8 cellular contexts compared by ENCODE assay signal in genomic region chr15:74396445-74397238, GRCh38. TPM values are rescaled to one million over a fixed set of nuclear protein-coding genes. Genes with fewer than 3 reads are reported as not detected.
DNase-seq lines count a peak whose midpoint lies in the region; ATAC-seq and TF ChIP-seq lines count a peak whose summit lies in the region.

No MANE protein-coding gene starts in this region.

- TF ChIP-seq POLR2A in GM19193 (IDR thresholded peaks at IDR 0.05; ENCODE audit: extremely low read depth, insufficient read depth, insufficient read length) (peak; percentile 54), IMR-90 (IDR thresholded peaks at IDR 0.05; ENCODE audit: low read depth, low read length) (no peak; the same call in 1 of the 2 replicates)

- H2BK20ac ChIP-seq in IMR-90 (ENCODE audit: low read depth, low read length): peak overlapping the region; percentile 35; the same call in 1 of the 2 replicates

- no peaks in the 10 kb centered on the region for H3K9me3 Mint-ChIP-seq in naive thymus-derived CD4-positive, alpha-beta T cell

- H2AK5ac ChIP-seq in IMR-90 (ENCODE audit: low read depth, low read length): peak overlapping the region; percentile 92

- H4K20me1 ChIP-seq in IMR-90 (ENCODE audit: insufficient read depth, low read length): no peaks in the 10 kb centered on the region

- in situ Hi-C loops in IMR-90 (cut with MboI; ENCODE audit: low sequenced_read_pairs): no loop called here

- ATAC-seq in IMR-90 (ENCODE audit: low read depth): peak; percentile 18; the same call in 1 of the 2 replicates
- peak; percentile 72 for ATAC-seq in naive thymus-derived CD4-positive, alpha-beta T cell

- peak overlapping the region; percentile 96 for H3K4ac ChIP-seq in IMR-90 (ENCODE audit: low read depth, low read length)

- H3K4me2 ChIP-seq in IMR-90 (ENCODE audit: low read depth, low read length): no peak overlapping the region

- H4K8ac ChIP-seq in IMR-90 (ENCODE audit: low read depth in 2 of 2, low read length in 2 of 2): peak overlapping the region; percentile 76 to 89

- H3K9me1 ChIP-seq in IMR-90 (ENCODE audit: insufficient read depth, low read length): peaks cover 36% of the 10 kb centered on the region

- H3K4me1 ChIP-seq in IMR-90 (ENCODE audit: control insufficient read depth, insufficient read depth, low read length): peaks cover 47% of the 10 kb centered on the region
- H3K4me1 ChIP-seq in naive thymus-derived CD4-positive, alpha-beta T cell (ENCODE audit: control insufficient read depth in 2 of 2, insufficient read depth in 2 of 2, low read length in 2 of 2): peaks cover 21 to 39% of the 10 kb centered on the region in 2 donors
- H3K4me1 ChIP-seq in effector memory CD4-positive, alpha-beta T cell (ENCODE audit: control insufficient read depth, insufficient read depth, low read length, poor library complexity, severe bottlenecking): peaks cover 8% of the 10 kb centered on the region

- intact Hi-C loops in IMR-90 (cut with micrococcal nuclease): no loop called here
- intact Hi-C loops in naive thymus-derived CD4-positive, alpha-beta T cell (cut with micrococcal nuclease): no loop called here

- CTCF ChIA-PET in IMR-90 (lab: Yijun Ruan, JAX): no interaction called here
- CTCF ChIA-PET in naive thymus-derived CD4-positive, alpha-beta T cell (lab: Charles Lee): no interaction called here

- H3K36me3 ChIP-seq in IMR-90 (ENCODE audit: control insufficient read depth, insufficient read depth, low read length): no peaks in the 10 kb centered on the region
- no peaks in the 10 kb centered on the region for H3K36me3 ChIP-seq in naive thymus-derived CD4-positive, alpha-beta T cell (ENCODE audit: control insufficient read depth in 2 of 3, insufficient read depth in 3 of 3, low read length in 3 of 3)
- no peaks in the 10 kb centered on the region for H3K36me3 ChIP-seq in effector memory CD4-positive, alpha-beta T cell (ENCODE audit: control insufficient read depth, insufficient read depth, low read length)

- H3K27me3 ChIP-seq in IMR-90 (ENCODE audit: control insufficient read depth, insufficient read depth, low read length): no peaks in the 10 kb centered on the region
- H3K27me3 ChIP-seq in naive thymus-derived CD4-positive, alpha-beta T cell (ENCODE audit: control insufficient read depth in 2 of 2, insufficient read depth in 2 of 2, low read length in 2 of 2): no peaks in the 10 kb centered on the region
- H3K27me3 ChIP-seq in effector memory CD4-positive, alpha-beta T cell (replicated peaks; ENCODE audit: control insufficient read depth, insufficient read depth, low read length, poor library complexity, severe bottlenecking): no peaks in the 10 kb centered on the region

- H4K91ac ChIP-seq in IMR-90 (ENCODE audit: insufficient read depth, low read depth, low read length): peak overlapping the region; percentile 84

- H3K56ac ChIP-seq in IMR-90 (ENCODE audit: extremely low read depth, insufficient read depth, low read length): no peak overlapping the region

- dilution Hi-C loops in IMR-90 (cut with HindIII; ENCODE audit: low sequenced_read_pairs, unreplicated experiment): no loop called here

- no peaks in the 10 kb centered on the region for H3K36me3 Mint-ChIP-seq in naive thymus-derived CD4-positive, alpha-beta T cell

- H3K27me3 Mint-ChIP-seq in naive thymus-derived CD4-positive, alpha-beta T cell: no peaks in the 10 kb centered on the region

- peak overlapping the region; percentile 5; the same call in 1 of the 2 replicates for H3K18ac ChIP-seq in IMR-90 (ENCODE audit: low read depth, low read length)

- peaks cover 12 to 59% (median 37%) of the 10 kb centered on the region in 7 donors for H3K4me1 Mint-ChIP-seq in naive thymus-derived CD4-positive, alpha-beta T cell

- H3K23ac ChIP-seq in IMR-90 (ENCODE audit: low read depth, low read length): peak overlapping the region; percentile 36; the same call in 1 of the 2 replicates

- POLR2A ChIA-PET in IMR-90 (lab: Charles Lee; ENCODE audit: unreplicated experiment): no interaction called here
- POLR2A ChIA-PET in naive thymus-derived CD4-positive, alpha-beta T cell (lab: Charles Lee): no interaction called here

- peak overlapping the region; percentile 11; the same call in 1 of the 2 replicates for H3K27ac ChIP-seq in IMR-90 (ENCODE audit: insufficient read depth, low read length)
- H3K27ac ChIP-seq in naive thymus-derived CD4-positive, alpha-beta T cell (ENCODE audit: low read depth, low read length): no peak overlapping the region
- no peak overlapping the region for H3K27ac ChIP-seq in effector memory CD4-positive, alpha-beta T cell (ENCODE audit: insufficient read depth, low read length, poor library complexity, severe bottlenecking)

- DNase-seq in CD1c-positive myeloid dendritic cell (ENCODE audit: extremely low spot score): peak; percentile 93
- peak; percentile 89 for DNase-seq in IMR-90
- peak; percentile 77 to 79 for DNase-seq in activated T-cell treated with anti-CD3 and anti-CD28 coated beads, Interleukin-2, amount 50 U/mL, for 48 hours
- peak in 1 of 9 donors; percentile 68 for DNase-seq in naive thymus-derived CD4-positive, alpha-beta T cell
- no peak for DNase-seq in amniotic stem cell (lab: John Stamatoyannopoulos, UW)
- DNase-seq in effector memory CD4-positive, alpha-beta T cell: no peak
- no peak for DNase-seq in cerebellar nuclear complex (lab: John Stamatoyannopoulos, UW)

- H3K14ac ChIP-seq in IMR-90 (replicated peaks; ENCODE audit: low read depth, low read length): peak overlapping the region; percentile 14

- H3K79me1 ChIP-seq in IMR-90 (ENCODE audit: low read depth in 1 of 2, low read length in 2 of 2): peaks cover 0 to 30% of the 10 kb centered on the region in 2 experiments; a peak in 3 of 4 replicates

- peak overlapping the region; percentile 93 for H2BK5ac ChIP-seq in IMR-90 (ENCODE audit: low read depth, low read length, poor library complexity, severe bottlenecking)

- H4K5ac ChIP-seq in IMR-90 (ENCODE audit: low read depth, low read length): peak overlapping the region; percentile 87; the same call in 1 of the 2 replicates

- peak overlapping the region; percentile 97 for H2AK9ac ChIP-seq in IMR-90 (replicated peaks; ENCODE audit: low read depth, low read length, poor library complexity)

- no TSS peak for BruUV-seq in IMR-90 (replicated peaks; lab: Mats Ljungman, UMichigan)

- H2BK120ac ChIP-seq in IMR-90 (ENCODE audit: low read depth, low read length): peak overlapping the region; percentile 76

- 0 out of 2 replicates have a peak, but pooled peaks have one; percentile 12 for TF ChIP-seq CTCF in IMR-90 (conservative IDR thresholded peaks at IDR 0.05; ENCODE audit: low read depth, low read length)

- peak overlapping the region in 2 of 9 donors; percentile 67 to 85 for H3K27ac Mint-ChIP-seq in naive thymus-derived CD4-positive, alpha-beta T cell

- no peaks in the 10 kb centered on the region for H3K9me3 ChIP-seq in IMR-90 (ENCODE audit: control insufficient read depth, insufficient read depth, low read length)
- H3K9me3 ChIP-seq in naive thymus-derived CD4-positive, alpha-beta T cell (ENCODE audit: control insufficient read depth in 2 of 3, low read length in 3 of 3): no peaks in the 10 kb centered on the region
- H3K9me3 ChIP-seq in effector memory CD4-positive, alpha-beta T cell (ENCODE audit: control insufficient read depth, low read length): no peaks in the 10 kb centered on the region

- no CpG with 5 or more reads among the region's 9 CpGs for WGBS in IMR-90 (ENCODE audit: extremely low coverage in 2 of 2, insufficient read length in 1 of 2), 2 experiments

- no peak overlapping the region for H3K4me3 ChIP-seq in IMR-90 (ENCODE audit: insufficient read depth, low read depth, low read length)
- H3K4me3 ChIP-seq in naive thymus-derived CD4-positive, alpha-beta T cell (ENCODE audit: low read length): no peak overlapping the region
- no peak overlapping the region for H3K4me3 ChIP-seq in effector memory CD4-positive, alpha-beta T cell (ENCODE audit: insufficient read depth, low read depth, low read length, poor library complexity, severe bottlenecking)

- no peak for TF ChIP-seq RAD21 in IMR-90 (IDR thresholded peaks at IDR 0.05; ENCODE audit: low read length)

- H3K4me3 Mint-ChIP-seq in naive thymus-derived CD4-positive, alpha-beta T cell: peak overlapping the region in 1 of 10 donors; percentile 67

- peak overlapping the region; percentile 8; the same call in 1 of the 2 replicates for H3K9ac ChIP-seq in IMR-90 (ENCODE audit: low read depth, low read length)

- H2BK15ac ChIP-seq in IMR-90 (ENCODE audit: low read depth, low read length): peak overlapping the region; percentile 73; the same call in 1 of the 3 replicates

- peak overlapping the region; percentile 76 for H2AFZ ChIP-seq in IMR-90 (replicated peaks; ENCODE audit: low read length, poor library complexity)

TF ChIP-seq in IMR-90, 13 proteins besides CTCF, POLR2A, EP300 and RAD21 (continues in another document):
- TF ChIP-seq MAZ (IDR thresholded peaks at IDR 0.05; ENCODE audit: borderline replicate concordance, low read depth, low read length) (no peak; the same call in 1 of the 2 replicates), MXI1 (IDR thresholded peaks at IDR 0.05; ENCODE audit: borderline replicate concordance, low read depth, low read length) (no peak), SMC3 (IDR thresholded peaks at IDR 0.05; ENCODE audit: low read depth, low read length) (peak; percentile 2; the same call in 1 of the 2 replicates), RCOR1 (IDR thresholded peaks at IDR 0.05; ENCODE audit: insufficient replicate concordance, low read length) (no peak)
- TF ChIP-seq, protein P1, sequence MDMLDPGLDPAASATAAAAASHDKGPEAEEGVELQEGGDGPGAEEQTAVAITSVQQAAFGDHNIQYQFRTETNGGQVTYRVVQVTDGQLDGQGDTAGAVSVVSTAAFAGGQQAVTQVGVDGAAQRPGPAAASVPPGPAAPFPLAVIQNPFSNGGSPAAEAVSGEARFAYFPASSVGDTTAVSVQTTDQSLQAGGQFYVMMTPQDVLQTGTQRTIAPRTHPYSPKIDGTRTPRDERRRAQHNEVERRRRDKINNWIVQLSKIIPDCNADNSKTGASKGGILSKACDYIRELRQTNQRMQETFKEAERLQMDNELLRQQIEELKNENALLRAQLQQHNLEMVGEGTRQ (IDR thresholded peaks at IDR 0.05; ENCODE audit: low read depth, low read length): 0 out of 2 replicates have a peak, but pooled peaks have one; percentile 20

RNA-seq across cellular contexts. Expression of gene CYP11A1, which starts 29.2 kb away (rescaled TPM):
- 0.18 and 0.28 TPM in 2 replicates for total RNA-seq in IMR-90 (2012; rRNA removed)
- 0.46 and 0.50 TPM in 2 replicates for polyA plus RNA-seq in IMR-90 (2012; rRNA removed)
- polyA plus RNA-seq in IMR-90 (2012; cell fraction: cytosol; rRNA removed): 0.17 and 0.60 TPM in 2 replicates
- polyA plus RNA-seq in IMR-90 (2012; cell fraction: nucleus; rRNA removed; ENCODE audit: low replicate concordance): 0.23 and 0.26 TPM in 2 replicates
- 1 to 10 TPM in 1 of 5 experiments, under 1 TPM in 1, not detected in 3; 0.58 to 1.0 TPM for total RNA-seq in naive thymus-derived CD4-positive, alpha-beta T cell
- polyA plus RNA-seq in naive thymus-derived CD4-positive, alpha-beta T cell: not detected

RNA-seq across cellular contexts. Expression of gene SEMA7A, which starts 37.1 kb away (rescaled TPM):
- total RNA-seq in IMR-90 (2012; rRNA removed): 27.8 and 30.5 TPM in 2 replicates
- 87.3 and 88.1 TPM in 2 replicates for polyA plus RNA-seq in IMR-90 (2012; rRNA removed)
- 46.2 and 68.0 TPM in 2 replicates for polyA plus RNA-seq in IMR-90 (2012; cell fraction: cytosol; rRNA removed)
- 57.3 and 104 TPM in 2 replicates for polyA plus RNA-seq in IMR-90 (2012; cell fraction: nucleus; rRNA removed; ENCODE audit: low replicate concordance)
- total RNA-seq in naive thymus-derived CD4-positive, alpha-beta T cell: 10 to 100 TPM in 2 of 5 experiments, 1 to 10 TPM in 3; 1.6 to 15.7 (median 5.0) TPM
- not detected for polyA plus RNA-seq in naive thymus-derived CD4-positive, alpha-beta T cell

Comparison
In these comparisons a context has a peak if more than half of its experiments do, and no peak if none do; other contexts are left out.
1. DNase-seq: peak in CD1c-positive myeloid dendritic cell (single experiment), IMR-90 (single experiment) and activated T-cell treated with anti-CD3 and anti-CD28 coated beads, Interleukin-2, amount 50 U/mL, for 48 hours (2 of 2); none in amniotic stem cell (single experiment), effector memory CD4-positive, alpha-beta T cell (0 of 3) and cerebellar nuclear complex (0 of 2).